9 cellular contexts compared by ENCODE assay signal in genomic region chr16:71997578-71997977, GRCh38. TPM values are rescaled to one million over a fixed set of nuclear protein-coding genes. Genes with fewer than 3 reads are reported as not detected.
"Had no signal": no experiment of that assay in that cellular context is flagged by ENCODE, and none has a peak within 500 bp of the region (broad histone marks: within the 10 kb centered on the region; RNA-seq: fewer than 3 reads in every experiment).

No MANE protein-coding gene starts in this region.

RNA-seq across cellular contexts. Expression of gene PKD1L3, which starts 2.6 kb away (rescaled TPM):
- total RNA-seq: PC-3, PC-9, RPMI7951, SJCRH30, SJSA1, SK-MEL-5 had no signal
- polyA plus RNA-seq: SK-N-SH had no signal

RNA-seq across cellular contexts. Expression of gene HP, which starts 56.7 kb away (rescaled TPM):
- total RNA-seq: OCI-LY7, PC-3, PC-9, Peyer's patch, RPMI7951, SJCRH30, SK-MEL-5 had no signal
- polyA plus RNA-seq: SK-N-SH had no signal
